1 cellular context compared by ENCODE assay signal in the genomic region with DNA sequence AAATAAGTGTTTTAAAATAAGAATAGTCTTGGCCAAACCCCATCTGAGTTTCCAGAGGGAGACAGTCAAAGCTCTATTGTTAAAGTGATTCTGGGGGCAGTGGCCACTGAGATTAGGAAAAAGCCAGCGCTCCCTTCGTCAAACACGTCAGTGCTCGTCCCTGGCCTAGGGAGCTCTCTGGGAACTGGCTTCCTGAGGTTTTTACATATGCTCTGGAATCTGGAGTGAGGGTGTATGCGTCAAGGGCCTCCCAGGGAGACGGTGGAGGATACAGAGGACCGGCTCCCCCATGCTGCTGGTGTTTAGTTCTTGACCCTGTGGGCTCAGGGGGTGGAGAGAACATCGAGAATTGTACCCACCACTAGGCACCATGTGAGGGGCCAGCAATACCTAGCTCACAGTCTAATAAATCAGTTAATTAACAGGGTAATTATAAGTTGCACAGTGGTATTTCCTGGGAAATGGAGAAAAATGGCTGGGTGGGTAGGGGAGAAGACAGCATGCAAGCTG.
TF ChIP-seq lines count a peak whose summit lies in the region.

No MANE protein-coding gene starts in this region.

TF ChIP-seq in WTC11, 78 proteins besides CTCF, POLR2A, EP300 and RAD21 (continued from another document):
- no peak for TF ChIP-seq PRDM15 (CRISPR knock-in tag; IDR thresholded peaks at IDR 0.05)
- no peak for TF ChIP-seq ESRRA (CRISPR knock-in tag; IDR thresholded peaks at IDR 0.05; ENCODE audit: borderline replicate concordance)
- TF ChIP-seq, protein P1, sequence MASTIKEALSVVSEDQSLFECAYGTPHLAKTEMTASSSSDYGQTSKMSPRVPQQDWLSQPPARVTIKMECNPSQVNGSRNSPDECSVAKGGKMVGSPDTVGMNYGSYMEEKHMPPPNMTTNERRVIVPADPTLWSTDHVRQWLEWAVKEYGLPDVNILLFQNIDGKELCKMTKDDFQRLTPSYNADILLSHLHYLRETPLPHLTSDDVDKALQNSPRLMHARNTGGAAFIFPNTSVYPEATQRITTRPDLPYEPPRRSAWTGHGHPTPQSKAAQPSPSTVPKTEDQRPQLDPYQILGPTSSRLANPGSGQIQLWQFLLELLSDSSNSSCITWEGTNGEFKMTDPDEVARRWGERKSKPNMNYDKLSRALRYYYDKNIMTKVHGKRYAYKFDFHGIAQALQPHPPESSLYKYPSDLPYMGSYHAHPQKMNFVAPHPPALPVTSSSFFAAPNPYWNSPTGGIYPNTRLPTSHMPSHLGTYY (CRISPR knock-in tag; IDR thresholded peaks at IDR 0.05): no peak
- no peak for TF ChIP-seq KAT7 (CRISPR knock-in tag; IDR thresholded peaks at IDR 0.05; ENCODE audit: borderline replicate concordance)
- TF ChIP-seq MAX (CRISPR knock-in tag; IDR thresholded peaks at IDR 0.05): no peak
TF ChIP-seq in WTC11: peak in this region for 0.
